In the genomic region with DNA sequence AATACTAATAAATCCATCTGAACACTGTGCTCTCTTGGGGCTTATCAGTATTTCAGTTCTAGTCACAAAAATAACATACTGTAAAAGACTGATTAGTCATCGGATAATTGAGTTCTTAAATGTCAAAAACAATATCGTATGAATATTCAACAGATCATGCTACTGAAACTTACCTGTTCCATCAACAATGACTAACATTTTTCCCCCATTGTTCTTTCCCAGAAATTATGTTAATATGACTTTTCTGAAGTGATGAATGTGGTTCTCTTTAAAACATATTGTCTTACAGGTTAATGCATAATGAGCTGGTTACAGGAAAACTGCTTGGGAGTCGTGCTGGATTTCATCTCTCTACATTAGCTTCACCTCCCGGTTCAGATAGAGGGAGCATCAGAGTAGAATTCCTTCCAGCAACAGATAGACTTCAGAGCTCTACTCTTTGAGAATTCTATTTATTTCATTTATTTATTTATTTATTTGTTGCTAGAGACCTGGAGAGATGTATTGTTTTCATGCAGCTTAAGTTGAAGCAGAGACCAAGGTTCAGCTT, we compare ENCODE assay signal across 26 cellular contexts.
"Had no signal": no experiment of that assay in that cellular context is flagged by ENCODE, and none has a peak within 500 bp of the region (broad histone marks: within the 10 kb centered on the region; RNA-seq: fewer than 3 reads in every experiment).

No MANE protein-coding gene starts in this region.

- H3K9me3 ChIP-seq: adrenal gland, colonic mucosa had no signal

- H3K27ac ChIP-seq: adrenal gland, brain microvascular endothelial cell, colonic mucosa, epithelial cell of prostate, esophagus squamous epithelium, gastroesophageal sphincter, heart right ventricle had no signal

- DNase-seq: activated CD4-positive, alpha-beta memory T cell treated with anti-CD3 and anti-CD28 coated beads for 36 hours; activated CD4-positive, alpha-beta T cell treated with anti-CD3 and anti-CD28 coated beads for 48 hours; activated CD4-positive, alpha-beta T cell treated with anti-CD3 and anti-CD28 coated beads, Interleukin-2, amount 50 U/mL, for 1 hour; activated CD4-positive, CD25-positive, alpha-beta regulatory T cell; activated CD8-positive, alpha-beta memory T cell treated with anti-CD3 and anti-CD28 coated beads, Interleukin-2, amount 10 ng/mL, durations not matched to agents 7 days and 5 days; activated CD8-positive, alpha-beta memory T cell treated with anti-CD3 and anti-CD28 coated beads, Interleukin-2, amount 50 U/mL, for 4 hours; activated CD8-positive, alpha-beta T cell treated with anti-CD3 and anti-CD28 coated beads, Interleukin-2, amount 10 ng/mL, durations not matched to agents 7 days and 5 days; activated effector memory CD4-positive, alpha-beta T cell treated with anti-CD3 and anti-CD28 coated beads, Interleukin-2, amount 50 U/mL, for 16 hours; activated naive CD4-positive, alpha-beta T cell treated with anti-CD3 and anti-CD28 coated beads for 36 hours; activated naive CD8-positive, alpha-beta T cell treated with anti-CD3 and anti-CD28 coated beads for 36 hours; activated naive CD8-positive, alpha-beta T cell treated with anti-CD3 and anti-CD28 coated beads, Interleukin-2, amount 50 U/mL, for 24 hours; activated T-cell treated with anti-CD3 and anti-CD28 coated beads, Interleukin-2, amount 50 U/mL, for 1 hour; activated T-cell treated with anti-CD3 and anti-CD28 coated beads, Interleukin-2, amount 50 U/mL, for 48 hours; adrenal gland; amygdala; aorta; brain microvascular endothelial cell; cerebellar nuclear complex; colonic mucosa; effector CD8-positive, alpha-beta T cell; esophagus squamous epithelium; foreskin melanocyte; heart right ventricle; T-helper 2 cell had no signal

- H3K4me1 ChIP-seq: adrenal gland, colonic mucosa, esophagus squamous epithelium, gastroesophageal sphincter, heart right ventricle had no signal

- H3K4me3 ChIP-seq: adrenal gland, colonic mucosa, esophagus squamous epithelium, gastroesophageal sphincter, heart right ventricle had no signal

- ATAC-seq: activated CD8-positive, alpha-beta memory T cell treated with anti-CD3 and anti-CD28 coated beads, Interleukin-2, amount 10 ng/mL, durations not matched to agents 7 days and 5 days; activated CD8-positive, alpha-beta T cell treated with anti-CD3 and anti-CD28 coated beads, Interleukin-2, amount 10 ng/mL, durations not matched to agents 7 days and 5 days; activated naive CD8-positive, alpha-beta T cell treated with anti-CD3 and anti-CD28 coated beads, Interleukin-2, amount 50 U/mL, for 24 hours; gastroesophageal sphincter; heart right ventricle had no signal

- H3K36me3 ChIP-seq: adrenal gland, brain microvascular endothelial cell, colonic mucosa, esophagus squamous epithelium, gastroesophageal sphincter, heart right ventricle had no signal

- H3K27me3 ChIP-seq: adrenal gland, brain microvascular endothelial cell, colonic mucosa, esophagus squamous epithelium, gastroesophageal sphincter, heart right ventricle had no signal
